In the genomic region with DNA sequence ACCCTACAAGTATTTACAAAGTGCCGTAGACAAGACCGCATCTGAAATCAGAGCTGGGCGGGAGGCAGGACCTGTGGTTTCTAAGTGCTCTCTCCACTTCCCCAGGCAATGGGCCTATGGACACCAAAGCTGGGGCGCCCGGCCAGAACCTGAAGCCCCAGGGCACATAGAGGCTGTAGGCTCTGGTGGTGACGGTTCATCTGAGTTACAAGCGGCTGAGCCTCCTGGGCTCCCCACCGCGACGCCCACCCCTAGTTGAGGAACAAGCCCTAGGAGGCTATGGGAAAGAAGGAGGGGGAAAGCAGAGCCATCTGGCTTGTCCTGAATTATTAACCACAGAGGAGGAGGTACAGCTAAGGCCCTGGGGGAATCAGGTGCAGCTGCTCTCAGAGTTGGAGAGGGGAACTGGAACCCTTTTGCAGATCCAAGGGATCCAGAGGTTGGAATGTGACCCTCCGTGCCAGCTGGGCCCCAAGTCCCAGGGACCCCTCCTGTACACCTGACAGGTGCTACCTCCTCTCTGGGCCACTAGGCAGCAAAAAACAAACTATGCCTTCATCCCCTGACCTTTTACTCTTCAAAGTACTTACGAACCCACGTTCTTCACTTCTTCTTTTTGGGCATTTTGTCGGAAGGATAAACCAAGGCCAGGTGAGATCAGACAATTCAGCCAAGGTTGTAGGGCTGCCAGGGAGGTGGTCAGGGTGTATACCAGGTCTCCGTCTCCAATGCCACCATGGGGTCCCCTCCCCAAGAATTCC, we compare ENCODE assay signal across 14 cellular contexts.
DNase-seq lines count a peak whose midpoint lies in the region; ATAC-seq lines count a peak whose summit lies in the region.
"Had no signal": no experiment of that assay in that cellular context is flagged by ENCODE, and none has a peak within 500 bp of the region (broad histone marks: within the 10 kb centered on the region; RNA-seq: fewer than 3 reads in every experiment).

No MANE protein-coding gene starts in this region.

- H3K4me1 Mint-ChIP-seq in stimulated activated memory B cell treated with anti-CD40 and anti-IgM and Interleukin-4, amounts not matched to agents 10 μg/mL and 1 μg/mL and 100 μg/mL, for 72 hours = peaks cover 41% of the 10 kb centered on the region
- peaks cover 20% of the 10 kb centered on the region for H3K4me1 Mint-ChIP-seq in activated naive CD8-positive, alpha-beta T cell treated with anti-CD3 and anti-CD28 coated beads for 36 hours

- no peaks in the 10 kb centered on the region for H3K9me3 ChIP-seq in SJCRH30 (replicated peaks)

- no peaks in the 10 kb centered on the region for H3K36me3 Mint-ChIP-seq in stimulated activated memory B cell treated with anti-CD40 and anti-IgM and Interleukin-4, amounts not matched to agents 10 μg/mL and 1 μg/mL and 100 μg/mL, for 72 hours
- no peaks in the 10 kb centered on the region for H3K36me3 Mint-ChIP-seq in activated naive CD8-positive, alpha-beta T cell treated with anti-CD3 and anti-CD28 coated beads for 36 hours
- H3K36me3 Mint-ChIP-seq: CD14-positive monocyte had no signal

- H3K27me3 Mint-ChIP-seq in stimulated activated memory B cell treated with anti-CD40 and anti-IgM and Interleukin-4, amounts not matched to agents 10 μg/mL and 1 μg/mL and 100 μg/mL, for 72 hours = no peaks in the 10 kb centered on the region
- no peaks in the 10 kb centered on the region for H3K27me3 Mint-ChIP-seq in activated naive CD8-positive, alpha-beta T cell treated with anti-CD3 and anti-CD28 coated beads for 36 hours
- H3K27me3 Mint-ChIP-seq: activated CD4-positive, alpha-beta T cell treated with anti-CD3 and anti-CD28 coated beads, Interleukin-2, amount 10 ng/mL, durations not matched to agents 24 days and 14 days; activated naive CD8-positive, alpha-beta T cell treated with anti-CD3 and anti-CD28 coated beads, Interleukin-2, amount 50 U/mL, for 24 hours had no signal

- H3K27ac ChIP-seq in SJCRH30 = peak overlapping the region; percentile 8; the same call in 1 of the 2 replicates
- H3K27ac ChIP-seq: RWPE1 had no signal

- peak overlapping the region; percentile 71 for H3K27ac Mint-ChIP-seq in stimulated activated memory B cell treated with anti-CD40 and anti-IgM and Interleukin-4, amounts not matched to agents 10 μg/mL and 1 μg/mL and 100 μg/mL, for 72 hours
- H3K27ac Mint-ChIP-seq in activated naive CD8-positive, alpha-beta T cell treated with anti-CD3 and anti-CD28 coated beads for 36 hours = no peak overlapping the region
- H3K27ac Mint-ChIP-seq: activated CD4-positive, alpha-beta T cell treated with anti-CD3 and anti-CD28 coated beads, Interleukin-2, amount 10 ng/mL, durations not matched to agents 24 days and 14 days; activated naive CD8-positive, alpha-beta T cell treated with anti-CD3 and anti-CD28 coated beads, Interleukin-2, amount 50 U/mL, for 24 hours; CD14-positive monocyte had no signal

- no peak overlapping the region for H3K4me3 Mint-ChIP-seq in stimulated activated memory B cell treated with anti-CD40 and anti-IgM and Interleukin-4, amounts not matched to agents 10 μg/mL and 1 μg/mL and 100 μg/mL, for 72 hours
- no peak overlapping the region for H3K4me3 Mint-ChIP-seq in activated naive CD8-positive, alpha-beta T cell treated with anti-CD3 and anti-CD28 coated beads for 36 hours
- H3K4me3 Mint-ChIP-seq: activated CD4-positive, alpha-beta T cell treated with anti-CD3 and anti-CD28 coated beads, Interleukin-2, amount 10 ng/mL, durations not matched to agents 24 days and 14 days; activated naive CD8-positive, alpha-beta T cell treated with anti-CD3 and anti-CD28 coated beads, Interleukin-2, amount 50 U/mL, for 24 hours; activated T-cell treated with anti-CD3 and anti-CD28 coated beads, Interleukin-2, amount 50 U/mL, for 4 hours; CD14-positive monocyte had no signal

- H3K9me3 Mint-ChIP-seq in stimulated activated memory B cell treated with anti-CD40 and anti-IgM and Interleukin-4, amounts not matched to agents 10 μg/mL and 1 μg/mL and 100 μg/mL, for 72 hours = no peaks in the 10 kb centered on the region
- H3K9me3 Mint-ChIP-seq in activated naive CD8-positive, alpha-beta T cell treated with anti-CD3 and anti-CD28 coated beads for 36 hours = no peaks in the 10 kb centered on the region
- H3K9me3 Mint-ChIP-seq: activated CD4-positive, alpha-beta T cell treated with anti-CD3 and anti-CD28 coated beads, Interleukin-2, amount 10 ng/mL, durations not matched to agents 24 days and 14 days; activated naive CD8-positive, alpha-beta T cell treated with anti-CD3 and anti-CD28 coated beads, Interleukin-2, amount 50 U/mL, for 24 hours; activated T-cell treated with anti-CD3 and anti-CD28 coated beads, Interleukin-2, amount 50 U/mL, for 4 hours had no signal

- DNase-seq in HK-2 (ENCODE audit: unreplicated experiment) (peak; percentile 67), NCI-H2107 (lab: John Stamatoyannopoulos, UW) (peak; percentile 94), SJCRH30 (peak; percentile 96 to 97), amygdala (lab: John Stamatoyannopoulos, UW) (no peak), SW 1271 (lab: John Stamatoyannopoulos, UW) (no peak)
- no peak for DNase-seq in activated naive CD8-positive, alpha-beta T cell treated with anti-CD3 and anti-CD28 coated beads for 36 hours
- DNase-seq: activated CD4-positive, alpha-beta T cell treated with anti-CD3 and anti-CD28 coated beads, Interleukin-2, amount 10 ng/mL, durations not matched to agents 24 days and 14 days; activated naive CD8-positive, alpha-beta T cell treated with anti-CD3 and anti-CD28 coated beads, Interleukin-2, amount 50 U/mL, for 24 hours; activated T-cell treated with anti-CD3 and anti-CD28 coated beads, Interleukin-2, amount 50 U/mL, for 4 hours; KBM-7; stimulated activated CD4-positive, alpha-beta T cell treated with anti-CD3 and anti-CD28 coated beads, Interleukin-4, amount 100 ng/mL, for 1 hour had no signal

- H3K4me3 ChIP-seq in SJCRH30 = no peak overlapping the region

- peak; percentile 83 for ATAC-seq in stimulated activated memory B cell treated with anti-CD40 and anti-IgM and Interleukin-4, amounts not matched to agents 10 μg/mL and 1 μg/mL and 100 μg/mL, for 72 hours
- ATAC-seq: activated naive CD8-positive, alpha-beta T cell treated with anti-CD3 and anti-CD28 coated beads, Interleukin-2, amount 50 U/mL, for 24 hours; activated T-cell treated with anti-CD3 and anti-CD28 coated beads, Interleukin-2, amount 50 U/mL, for 4 hours had no signal

- H3K36me3 ChIP-seq in SJCRH30 = no peaks in the 10 kb centered on the region

- H3K4me1 ChIP-seq in SJCRH30 = peaks cover 7% of the 10 kb centered on the region

- no peaks in the 10 kb centered on the region for H3K27me3 ChIP-seq in SJCRH30

Comparison
In these comparisons a context has a peak if more than half of its experiments do, and no peak if none do; other contexts are left out.
1. DNase-seq: peak in HK-2 (single experiment), NCI-H2107 (single experiment) and SJCRH30 (2 of 2); none in activated naive CD8-positive, alpha-beta T cell treated with anti-CD3 and anti-CD28 coated beads for 36 hours (single experiment), amygdala (0 of 56) and SW 1271 (0 of 2).